In genomic region chr18:44733069-44733753, GRCh38 we compare ENCODE assay signal across 8 cellular contexts. TPM values are rescaled to one million over a fixed set of nuclear protein-coding genes. Genes with fewer than 3 reads are reported as not detected.
DNase-seq lines count a peak whose midpoint lies in the region; ATAC-seq, FAIRE-seq and TF ChIP-seq lines count a peak whose summit lies in the region.

No MANE protein-coding gene starts in this region.

- no peak overlapping the region for H3K4me3 ChIP-seq in epithelial cell of esophagus (ENCODE audit: low read length)

- no peaks in the 10 kb centered on the region for H3K36me3 Mint-ChIP-seq in naive thymus-derived CD8-positive, alpha-beta T cell

- H3K4me1 Mint-ChIP-seq in naive thymus-derived CD8-positive, alpha-beta T cell: peaks cover 2 to 66% (median 10%) of the 10 kb centered on the region in 4 donors

- no peak for ATAC-seq in GM19351 (IDR thresholded peaks at IDR 0.05; ENCODE audit: unreplicated experiment)
- ATAC-seq in naive thymus-derived CD8-positive, alpha-beta T cell: no peak
- no peak for ATAC-seq in HG03439 (IDR thresholded peaks at IDR 0.05; ENCODE audit: unreplicated experiment)

- FAIRE-seq in GM12892 (lab: Jason Lieb, UNC): peak; percentile 57

- no peak for DNase-seq in GM12892 (ENCODE audit: insufficient read length)
- peak; percentile 75 for DNase-seq in RWPE1 (ENCODE audit: low spot score)
- DNase-seq in epithelial cell of esophagus (ENCODE audit: low read depth): peak; percentile 95
- peak; percentile 37 for DNase-seq in retina
- no peak for DNase-seq in naive thymus-derived CD8-positive, alpha-beta T cell
- no peak for DNase-seq in NCI-H345 treated with DMSO at 0.1 percent for 48 hours (lab: John Stamatoyannopoulos, UW; ENCODE audit: unreplicated experiment)

- peaks cover 0 to 6% (median 0%) of the 10 kb centered on the region in 5 donors for H3K27me3 Mint-ChIP-seq in naive thymus-derived CD8-positive, alpha-beta T cell

- no peaks in the 10 kb centered on the region for H3K9me3 Mint-ChIP-seq in naive thymus-derived CD8-positive, alpha-beta T cell

- H3K4me3 Mint-ChIP-seq in naive thymus-derived CD8-positive, alpha-beta T cell: no peak overlapping the region

- POLR2A ChIA-PET in RWPE1 (lab: Yijun Ruan, JAX; ENCODE audit: low non-redundant PET): no interaction called here
- POLR2A ChIA-PET in naive thymus-derived CD8-positive, alpha-beta T cell (lab: Charles Lee): no interaction called here

- no peak for TF ChIP-seq POLR2A in GM12892 (IDR thresholded peaks at IDR 0.05; ENCODE audit: low read depth, low read length)

- TF ChIP-seq CTCF in RWPE1 (conservative IDR thresholded peaks at IDR 0.05; ENCODE audit: low read depth): no peak
- TF ChIP-seq CTCF in epithelial cell of esophagus (IDR thresholded peaks at IDR 0.05; ENCODE audit: insufficient read depth, low read depth, low read length, missing control alignments): no peak

- CTCF ChIA-PET in RWPE1 (lab: Yijun Ruan, JAX): no interaction called here

- H3K27ac Mint-ChIP-seq in naive thymus-derived CD8-positive, alpha-beta T cell: no peak overlapping the region

- peak overlapping the region; percentile 90 for H3K27ac ChIP-seq in RWPE1

RNA-seq across cellular contexts. Expression of gene SETBP1, which starts 52.5 kb away (rescaled TPM):
- polyA plus RNA-seq in GM12892 (2012; ENCODE audit: missing spikeins): 4.8 TPM
- 1 to 10 TPM; 1.6 TPM for total RNA-seq in naive thymus-derived CD8-positive, alpha-beta T cell
- under 1 TPM in 1 of 3 donors, not detected in 2; 0.16 TPM for polyA plus RNA-seq in naive thymus-derived CD8-positive, alpha-beta T cell

Comparison
In these comparisons a context has a peak if more than half of its experiments do, and no peak if none do; other contexts are left out.
1. DNase-seq: peak in RWPE1 (single experiment), epithelial cell of esophagus (single experiment) and retina (single experiment); none in GM12892 (single experiment), naive thymus-derived CD8-positive, alpha-beta T cell (0 of 10) and NCI-H345 treated with DMSO at 0.1 percent for 48 hours (single experiment).